1 cellular context compared by ENCODE assay signal in genomic region chr17:75113798-75114551, GRCh38.
TF ChIP-seq lines count a peak whose summit lies in the region.

No MANE protein-coding gene starts in this region.

TF ChIP-seq in H1, 55 proteins besides CTCF, POLR2A, EP300 and RAD21:
- TF ChIP-seq GABPA (IDR thresholded peaks at IDR 0.05; ENCODE audit: borderline replicate concordance, insufficient read depth, low read length) (peak; percentile 79; the same call in 1 of the 2 replicates), RFX5 (IDR thresholded peaks at IDR 0.05; ENCODE audit: borderline replicate concordance, low read depth, low read length) (no peak), SIN3A (conservative IDR thresholded peaks at IDR 0.05 in 1 of 2, IDR thresholded peaks at IDR 0.05 in 1 of 2; ENCODE audit: low read depth in 1 of 2, low read length in 2 of 2) (peak in 1 of 2 experiments; percentile 78; a peak in 2 of 4 replicates), SIX5 (IDR thresholded peaks at IDR 0.05; ENCODE audit: low read depth, low read length) (no peak), TCF12 (IDR thresholded peaks at IDR 0.05; ENCODE audit: low read depth, low read length) (0 out of 2 replicates have a peak, but pooled peaks have one; percentile 43), BACH1 (IDR thresholded peaks at IDR 0.05; ENCODE audit: low read length) (0 out of 2 replicates have a peak, but pooled peaks have one; percentile 10)
